Comparison of ENCODE assay signal across 22 cellular contexts in the genomic region with DNA sequence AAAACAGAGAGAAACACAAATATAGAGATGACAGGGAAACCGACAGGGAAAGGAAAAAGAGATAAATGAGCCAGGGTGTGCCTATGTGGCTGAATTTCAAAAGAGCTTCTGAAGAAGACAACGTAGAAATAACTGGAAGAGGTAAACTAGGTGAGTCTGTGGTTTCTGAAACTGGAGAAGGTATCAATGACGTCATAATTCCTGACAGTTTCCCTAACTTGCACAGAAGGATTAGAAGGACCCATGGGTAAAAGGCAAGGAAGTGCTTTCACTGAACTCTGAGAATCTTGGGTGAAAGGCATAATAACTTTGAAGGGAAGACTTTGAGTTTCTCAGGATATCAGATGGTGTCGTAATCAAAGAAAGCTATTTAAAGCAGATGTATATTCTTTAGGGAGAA.
DNase-seq lines count a peak whose midpoint lies in the region; ATAC-seq, FAIRE-seq and TF ChIP-seq lines count a peak whose summit lies in the region.
"Had no signal": no experiment of that assay in that cellular context is flagged by ENCODE, and none has a peak within 500 bp of the region (broad histone marks: within the 10 kb centered on the region; RNA-seq: fewer than 3 reads in every experiment).

No MANE protein-coding gene starts in this region.

- dilution Hi-C loops in endothelial cell of umbilical vein (cut with MboI; ENCODE audit: extremely low pct_ligation_motif_present, low sequenced_read_pairs), result no loop called here

- TF ChIP-seq CTCF in A673 (conservative IDR thresholded peaks at IDR 0.05; ENCODE audit: low read depth, low read length), result no peak
- TF ChIP-seq CTCF in HCT116 (IDR thresholded peaks at IDR 0.05 in 2 of 3, conservative IDR thresholded peaks at IDR 0.05 in 1 of 3; ENCODE audit: borderline replicate concordance in 1 of 3, insufficient read depth in 1 of 3, low read depth in 2 of 3, low read length in 2 of 3), result no peak
- TF ChIP-seq CTCF in endothelial cell of umbilical vein (IDR thresholded peaks at IDR 0.05; ENCODE audit: extremely low read depth in 1 of 2, insufficient read depth in 1 of 2, low read depth in 1 of 2, low read length in 2 of 2), result no peak
- no peak for TF ChIP-seq CTCF in mesothelial cell of epicardium (IDR thresholded peaks at IDR 0.05; ENCODE audit: unreplicated experiment)

- TF ChIP-seq POLR2A in HCT116 (IDR thresholded peaks at IDR 0.05; ENCODE audit: borderline replicate concordance, extremely low read depth, insufficient read depth, insufficient read length), result no peak
- TF ChIP-seq POLR2A in endothelial cell of umbilical vein (IDR thresholded peaks at IDR 0.05; ENCODE audit: low read depth, low read length), result no peak

- peaks cover 5% of the 10 kb centered on the region for H3K4me1 ChIP-seq in A673 (ENCODE audit: insufficient read depth, low read length, poor library complexity, severe bottlenecking)
- H3K4me1 ChIP-seq in HCT116 (ENCODE audit: control insufficient read depth in 1 of 2, insufficient read depth in 2 of 2, low read length in 2 of 2), result peaks cover 3 to 20% of the 10 kb centered on the region in 2 experiments; a peak in 3 of 4 replicates
- no peaks in the 10 kb centered on the region for H3K4me1 ChIP-seq in endothelial cell of umbilical vein (ENCODE audit: control insufficient read depth, extremely low read depth, insufficient read depth, low read length)

- BruUV-seq in A673 (replicated peaks; lab: Mats Ljungman, UMichigan), result no TSS peak
- no TSS peak for BruUV-seq in HCT116 (replicated peaks; lab: Mats Ljungman, UMichigan)
- no TSS peak for BruUV-seq in endothelial cell of umbilical vein (replicated peaks; lab: Mats Ljungman, UMichigan)

- no peak overlapping the region for H3K27ac Mint-ChIP-seq in mesothelial cell of epicardium
- H3K27ac Mint-ChIP-seq: CD4-positive, CD25-positive, alpha-beta regulatory T cell; H9 had no signal

- H3K4me2 ChIP-seq in HCT116 (ENCODE audit: low read length) (peak overlapping the region; percentile 4; the same call in 1 of the 2 replicates), endothelial cell of umbilical vein (ENCODE audit: insufficient read depth, low read length) (no peak overlapping the region)
- H3K4me2 ChIP-seq: KMS-11 had no signal

- DNase-seq in A673 (ENCODE audit: low spot score) (peak; percentile 8), HCT116 (ENCODE audit: low read depth, low spot score) (peak; percentile 24), SK-MEL-5 (ENCODE audit: low read depth, low spot score) (peak; percentile 45), endothelial cell of umbilical vein (ENCODE audit: low read depth, low spot score) (no peak), mesothelial cell of epicardium (ENCODE audit: low spot score in 2 of 2, unreplicated experiment in 2 of 2) (no peak), NCI-H345 treated with DMSO at 0.1 percent for 48 hours (lab: John Stamatoyannopoulos, UW; ENCODE audit: unreplicated experiment) (no peak)
- no peak for DNase-seq in activated CD8-positive, alpha-beta memory T cell treated with anti-CD3 and anti-CD28 coated beads, Interleukin-2, amount 50 U/mL, for 48 hours
- DNase-seq: CD4-positive, CD25-positive, alpha-beta regulatory T cell; DMS 273 treated with DMSO at 0.1 percent for 48 hours; GM23248; H9; MV-4-11; NCI-H1105 treated with DMSO at 0.1 percent for 48 hours; NCI-H2107; NCI-H226; NCI-H524; NCI-H774; Right ventricle myocardium superior had no signal

- no peak overlapping the region for H3K4me3 Mint-ChIP-seq in mesothelial cell of epicardium
- H3K4me3 Mint-ChIP-seq: CD4-positive, CD25-positive, alpha-beta regulatory T cell; H9 had no signal

- in situ Hi-C loops in SK-MEL-5 (cut with HindIII; ENCODE audit: low pct_unique_long_range_greater_than_20kb, low sequenced_read_pairs), result no loop called here

- intact Hi-C loops in A673 (cut with micrococcal nuclease; ENCODE audit: unreplicated experiment) (no loop called here), HCT116 (cut with micrococcal nuclease) (no loop called here), endothelial cell of umbilical vein (cut with micrococcal nuclease) (no loop called here)

- H3K27ac ChIP-seq in A673 (ENCODE audit: low read depth, low read length, poor library complexity, severe bottlenecking) (no peak overlapping the region), HCT116 (ENCODE audit: low read depth, low read length) (no peak overlapping the region), endothelial cell of umbilical vein (ENCODE audit: insufficient read depth, low read depth, low read length) (no peak overlapping the region)
- H3K27ac ChIP-seq: GM23248, HL-60, KMS-11 had no signal

- H3K9ac ChIP-seq in HCT116 (ENCODE audit: low read length) (no peak overlapping the region), endothelial cell of umbilical vein (replicated peaks; ENCODE audit: extremely low read depth, insufficient read depth, low read length) (no peak overlapping the region)
- H3K9ac ChIP-seq: GM23248, KMS-11 had no signal

- H3K36me3 Mint-ChIP-seq in mesothelial cell of epicardium, result no peaks in the 10 kb centered on the region
- H3K36me3 Mint-ChIP-seq: CD4-positive, CD25-positive, alpha-beta regulatory T cell had no signal

- ATAC-seq in HCT116, result no peak; the same call in 1 of the 2 replicates

- FAIRE-seq in endothelial cell of umbilical vein (lab: Jason Lieb, UNC), result no peak
- FAIRE-seq: GM12892, RCC 7860 had no signal

- H3K9me3 Mint-ChIP-seq in mesothelial cell of epicardium, result no peaks in the 10 kb centered on the region
- H3K9me3 Mint-ChIP-seq: H9 had no signal

- H3K27me3 ChIP-seq in A673 (replicated peaks; ENCODE audit: insufficient read depth, low read depth, low read length, poor library complexity), result no peaks in the 10 kb centered on the region
- no peaks in the 10 kb centered on the region for H3K27me3 ChIP-seq in HCT116 (ENCODE audit: insufficient read depth, low read length)
- H3K27me3 ChIP-seq in endothelial cell of umbilical vein (ENCODE audit: control insufficient read depth in 2 of 2, insufficient read depth in 2 of 2, low read length in 2 of 2), result no peaks in the 10 kb centered on the region

- RAD21 ChIA-PET in HCT116 (lab: Charles Lee; ENCODE audit: low non-redundant PET in 1 of 2, low total read pairs in 2 of 2, uncharacterized antibody in 2 of 2, unreplicated experiment in 2 of 2), result no interaction called here

- H4K20me1 ChIP-seq in HCT116 (ENCODE audit: insufficient read depth) (no peaks in the 10 kb centered on the region), endothelial cell of umbilical vein (replicated peaks; ENCODE audit: control insufficient read depth, extremely low read depth, insufficient read depth, low read length) (no peaks in the 10 kb centered on the region)

- H3K9me2 ChIP-seq in HCT116 (ENCODE audit: insufficient read depth), result no peaks in the 10 kb centered on the region

- H3K4me3 ChIP-seq in A673 (ENCODE audit: low read depth, low read length, poor library complexity, severe bottlenecking) (no peak overlapping the region), HCT116 (replicated peaks in 1 of 2; ENCODE audit: low read depth in 1 of 2, low read length in 2 of 2) (no peak overlapping the region), endothelial cell of umbilical vein (replicated peaks in 1 of 3; ENCODE audit: insufficient read depth in 1 of 3, low read depth in 1 of 3, low read length in 3 of 3) (no peak overlapping the region)
- H3K4me3 ChIP-seq: GM23248 had no signal

- H3K9me3 ChIP-seq in A673 (ENCODE audit: low read depth, low read length, poor library complexity, severe bottlenecking) (no peaks in the 10 kb centered on the region), HCT116 (ENCODE audit: control insufficient read depth in 1 of 2, insufficient read depth in 1 of 2, low read depth in 1 of 2, low read length in 2 of 2) (no peaks in the 10 kb centered on the region), endothelial cell of umbilical vein (replicated peaks; ENCODE audit: control insufficient read depth, insufficient read depth, low read length) (no peaks in the 10 kb centered on the region)

- H2AFZ ChIP-seq in HCT116 (ENCODE audit: low read depth, low read length, poor library complexity, severe bottlenecking) (no peak overlapping the region), endothelial cell of umbilical vein (ENCODE audit: low read depth, low read length) (peak overlapping the region; percentile 42)
- H2AFZ ChIP-seq: GM23248 had no signal

- H3K4me1 Mint-ChIP-seq in mesothelial cell of epicardium, result peaks cover 11% of the 10 kb centered on the region
- H3K4me1 Mint-ChIP-seq: CD4-positive, CD25-positive, alpha-beta regulatory T cell had no signal

- H3K9me1 ChIP-seq in endothelial cell of umbilical vein (replicated peaks; ENCODE audit: control insufficient read depth, extremely low read depth, insufficient read depth, low read length), result no peaks in the 10 kb centered on the region

- H3K36me3 ChIP-seq in A673 (ENCODE audit: insufficient read depth, low read length, poor library complexity, severe bottlenecking), result no peaks in the 10 kb centered on the region
- H3K36me3 ChIP-seq in HCT116 (ENCODE audit: control insufficient read depth in 1 of 2, insufficient read depth in 2 of 2, low read length in 2 of 2), result no peaks in the 10 kb centered on the region
- H3K36me3 ChIP-seq in endothelial cell of umbilical vein (ENCODE audit: control insufficient read depth in 2 of 2, extremely low read depth in 1 of 2, insufficient read depth in 2 of 2, low read length in 2 of 2), result no peaks in the 10 kb centered on the region

- H3K79me2 ChIP-seq in HCT116 (ENCODE audit: insufficient read depth, low read length), result no peaks in the 10 kb centered on the region
- H3K79me2 ChIP-seq in endothelial cell of umbilical vein (ENCODE audit: control insufficient read depth, insufficient read depth, low read length), result no peaks in the 10 kb centered on the region

- CTCF ChIA-PET in A673 (lab: Charles Lee), result no interaction called here
- CTCF ChIA-PET in HCT116 (lab: Charles Lee), result no interaction called here
- CTCF ChIA-PET in endothelial cell of umbilical vein (lab: Charles Lee), result interaction anchor here (1.3 kb wide), 1 partner anchor 10 kb away, joined by 6 read pairs; no protein-coding TSS in a partner anchor

- no peak for TF ChIP-seq RAD21 in HCT116 (IDR thresholded peaks at IDR 0.05; ENCODE audit: low read depth)

- POLR2A ChIA-PET in A673 (lab: Charles Lee; ENCODE audit: low non-redundant PET), result no interaction called here
- POLR2A ChIA-PET in HCT116 (lab: Charles Lee), result no interaction called here
- POLR2A ChIA-PET in endothelial cell of umbilical vein (lab: Charles Lee), result no interaction called here

- no peaks in the 10 kb centered on the region for H3K27me3 Mint-ChIP-seq in mesothelial cell of epicardium (ENCODE audit: low read depth)
- H3K27me3 Mint-ChIP-seq: CD4-positive, CD25-positive, alpha-beta regulatory T cell had no signal

TF ChIP-seq in HCT116, 20 proteins besides CTCF, POLR2A, EP300 and RAD21 (continues in another document):
- TF ChIP-seq ATF3 (IDR thresholded peaks at IDR 0.05), result no peak

TF ChIP-seq in endothelial cell of umbilical vein, 7 proteins besides CTCF, POLR2A, EP300 and RAD21:
- TF ChIP-seq FOS (IDR thresholded peaks at IDR 0.05; ENCODE audit: borderline replicate concordance, insufficient read depth, low read length), result no peak
- TF ChIP-seq GATA2 (IDR thresholded peaks at IDR 0.05; ENCODE audit: insufficient read depth, insufficient read length, low read depth, low read length), result no peak

Comparison
In these comparisons a context has a peak if more than half of its experiments do, and no peak if none do; other contexts are left out.
1. DNase-seq: peak in A673 (single experiment), HCT116 (single experiment) and SK-MEL-5 (single experiment); none in endothelial cell of umbilical vein (single experiment), mesothelial cell of epicardium (0 of 2), activated CD8-positive, alpha-beta memory T cell treated with anti-CD3 and anti-CD28 coated beads, Interleukin-2, amount 50 U/mL, for 48 hours (single experiment) and NCI-H345 treated with DMSO at 0.1 percent for 48 hours (single experiment).